1 cellular context compared by ENCODE assay signal in the genomic region with DNA sequence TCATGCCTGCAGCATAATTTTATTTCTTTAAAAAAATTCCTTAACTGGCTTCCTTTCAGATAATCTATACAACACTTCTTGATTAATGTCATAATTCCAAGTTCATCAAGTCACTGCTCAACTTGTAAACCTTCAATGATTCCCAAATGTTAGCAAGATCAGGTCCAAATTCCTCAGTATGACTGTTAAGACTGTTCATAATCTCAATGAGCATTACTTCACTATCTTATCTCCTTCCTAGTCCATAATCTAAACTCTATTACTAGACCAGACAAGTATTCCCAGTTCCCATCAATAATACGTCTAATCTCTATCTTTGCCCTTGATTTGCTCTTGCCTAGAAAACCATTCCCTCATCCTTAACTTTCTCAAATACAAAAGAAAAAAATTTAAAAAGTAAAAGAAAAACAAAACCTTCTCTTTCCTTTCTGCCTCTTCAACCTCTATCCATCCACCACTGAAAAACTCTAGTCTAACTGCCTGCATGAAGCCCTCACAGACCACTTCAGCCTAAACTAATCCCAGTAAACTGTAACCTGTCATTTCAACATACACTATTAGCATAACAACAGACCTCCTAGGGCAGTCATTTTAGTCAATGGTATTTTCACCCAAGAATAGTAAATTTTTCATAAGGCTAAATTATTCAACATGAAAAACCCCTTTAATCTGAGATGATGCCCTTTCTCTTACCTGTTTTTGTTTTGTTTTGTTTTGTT.
TF ChIP-seq lines count a peak whose summit lies in the region.

No MANE protein-coding gene starts in this region.

TF ChIP-seq in HCT116, 20 proteins besides CTCF, POLR2A, EP300 and RAD21:
- TF ChIP-seq, protein P1, sequence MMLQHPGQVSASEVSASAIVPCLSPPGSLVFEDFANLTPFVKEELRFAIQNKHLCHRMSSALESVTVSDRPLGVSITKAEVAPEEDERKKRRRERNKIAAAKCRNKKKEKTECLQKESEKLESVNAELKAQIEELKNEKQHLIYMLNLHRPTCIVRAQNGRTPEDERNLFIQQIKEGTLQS (IDR thresholded peaks at IDR 0.05): no peak
- TF ChIP-seq, protein P2, sequence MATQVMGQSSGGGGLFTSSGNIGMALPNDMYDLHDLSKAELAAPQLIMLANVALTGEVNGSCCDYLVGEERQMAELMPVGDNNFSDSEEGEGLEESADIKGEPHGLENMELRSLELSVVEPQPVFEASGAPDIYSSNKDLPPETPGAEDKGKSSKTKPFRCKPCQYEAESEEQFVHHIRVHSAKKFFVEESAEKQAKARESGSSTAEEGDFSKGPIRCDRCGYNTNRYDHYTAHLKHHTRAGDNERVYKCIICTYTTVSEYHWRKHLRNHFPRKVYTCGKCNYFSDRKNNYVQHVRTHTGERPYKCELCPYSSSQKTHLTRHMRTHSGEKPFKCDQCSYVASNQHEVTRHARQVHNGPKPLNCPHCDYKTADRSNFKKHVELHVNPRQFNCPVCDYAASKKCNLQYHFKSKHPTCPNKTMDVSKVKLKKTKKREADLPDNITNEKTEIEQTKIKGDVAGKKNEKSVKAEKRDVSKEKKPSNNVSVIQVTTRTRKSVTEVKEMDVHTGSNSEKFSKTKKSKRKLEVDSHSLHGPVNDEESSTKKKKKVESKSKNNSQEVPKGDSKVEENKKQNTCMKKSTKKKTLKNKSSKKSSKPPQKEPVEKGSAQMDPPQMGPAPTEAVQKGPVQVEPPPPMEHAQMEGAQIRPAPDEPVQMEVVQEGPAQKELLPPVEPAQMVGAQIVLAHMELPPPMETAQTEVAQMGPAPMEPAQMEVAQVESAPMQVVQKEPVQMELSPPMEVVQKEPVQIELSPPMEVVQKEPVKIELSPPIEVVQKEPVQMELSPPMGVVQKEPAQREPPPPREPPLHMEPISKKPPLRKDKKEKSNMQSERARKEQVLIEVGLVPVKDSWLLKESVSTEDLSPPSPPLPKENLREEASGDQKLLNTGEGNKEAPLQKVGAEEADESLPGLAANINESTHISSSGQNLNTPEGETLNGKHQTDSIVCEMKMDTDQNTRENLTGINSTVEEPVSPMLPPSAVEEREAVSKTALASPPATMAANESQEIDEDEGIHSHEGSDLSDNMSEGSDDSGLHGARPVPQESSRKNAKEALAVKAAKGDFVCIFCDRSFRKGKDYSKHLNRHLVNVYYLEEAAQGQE (IDR thresholded peaks at IDR 0.05; ENCODE audit: low read depth): no peak
